In the genomic region with DNA sequence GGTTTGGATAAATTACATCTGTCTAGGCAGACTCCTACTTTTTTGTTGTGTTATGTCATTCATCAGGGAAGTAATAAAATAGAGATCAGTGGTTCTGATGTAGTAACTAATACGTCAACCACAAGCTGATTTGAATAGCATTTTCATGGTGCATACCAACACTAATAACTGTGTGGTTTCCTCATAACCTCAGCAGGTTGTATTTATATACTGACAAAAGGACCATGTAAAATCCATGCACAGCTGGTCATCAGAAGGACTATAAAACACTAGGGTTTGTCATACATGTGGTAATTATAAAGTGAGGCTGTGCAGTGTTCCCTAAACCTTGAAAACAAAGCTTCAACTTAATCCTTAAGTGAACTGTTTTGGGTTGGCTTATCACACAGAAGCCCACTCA, we compare ENCODE assay signal across 14 cellular contexts.
DNase-seq lines count a peak whose midpoint lies in the region; ATAC-seq and TF ChIP-seq lines count a peak whose summit lies in the region.
"Had no signal": no experiment of that assay in that cellular context is flagged by ENCODE, and none has a peak within 500 bp of the region (broad histone marks: within the 10 kb centered on the region; RNA-seq: fewer than 3 reads in every experiment).

No MANE protein-coding gene starts in this region.

- H3K9me3 ChIP-seq in A673 (ENCODE audit: low read depth, low read length, poor library complexity, severe bottlenecking) (no peaks in the 10 kb centered on the region), SJCRH30 (replicated peaks) (no peaks in the 10 kb centered on the region; the same call in 1 of the 2 replicates)
- H3K9me3 ChIP-seq: BE2C, ovary had no signal

- H3K4me3 ChIP-seq in A673 (ENCODE audit: low read depth, low read length, poor library complexity, severe bottlenecking) (no peak overlapping the region), GM12865 (ENCODE audit: low read depth, low read length) (no peak overlapping the region), SJCRH30 (no peak overlapping the region)
- H3K4me3 ChIP-seq: ovary had no signal

- DNase-seq in A673 (ENCODE audit: low spot score) (peak; percentile 78), GM12865 (ENCODE audit: low read depth) (peak; percentile 4), SJCRH30 (peak; percentile 59 to 87), foreskin keratinocyte (peak; percentile 22 to 63), amniotic stem cell (lab: John Stamatoyannopoulos, UW) (no peak), NCI-H2171 treated with DMSO at 0.1 percent for 48 hours (lab: John Stamatoyannopoulos, UW) (no peak)
- no peak for DNase-seq in activated CD4-positive, CD25-positive, alpha-beta regulatory T cell treated with anti-CD3 and anti-CD28 coated beads, Interleukin-2, amount 50 U/mL, for 72 hours
- DNase-seq in activated naive CD8-positive, alpha-beta T cell treated with anti-CD3 and anti-CD28 coated beads, Interleukin-2, amount 50 U/mL, for 24 hours = no peak
- DNase-seq: BE2C, GF-D8, left ventricle myocardium superior, NCI-H446, ovary, WERI-Rb-1 had no signal

- H3K27ac ChIP-seq in A673 (ENCODE audit: low read depth, low read length, poor library complexity, severe bottlenecking) (peak overlapping the region; percentile 13), SJCRH30 (peak overlapping the region; percentile 72), foreskin keratinocyte (no peak overlapping the region)
- H3K27ac ChIP-seq: ovary, WERI-Rb-1 had no signal

- ATAC-seq in foreskin keratinocyte = no peak
- no peak for ATAC-seq in activated naive CD8-positive, alpha-beta T cell treated with anti-CD3 and anti-CD28 coated beads, Interleukin-2, amount 50 U/mL, for 24 hours
- ATAC-seq: left ventricle myocardium superior had no signal

- H3K27ac Mint-ChIP-seq in activated naive CD8-positive, alpha-beta T cell treated with anti-CD3 and anti-CD28 coated beads, Interleukin-2, amount 50 U/mL, for 24 hours = no peak overlapping the region

- peaks cover 14% of the 10 kb centered on the region for H3K9me3 Mint-ChIP-seq in activated naive CD8-positive, alpha-beta T cell treated with anti-CD3 and anti-CD28 coated beads, Interleukin-2, amount 50 U/mL, for 24 hours

- no peak for TF ChIP-seq CTCF in A673 (conservative IDR thresholded peaks at IDR 0.05; ENCODE audit: low read depth, low read length)
- TF ChIP-seq CTCF in GM12865 (IDR thresholded peaks at IDR 0.05; ENCODE audit: insufficient read depth, low read depth, low read length, missing control alignments) = no peak
- TF ChIP-seq CTCF in foreskin keratinocyte (conservative IDR thresholded peaks at IDR 0.05) = no peak

- peaks cover 2% of the 10 kb centered on the region for H3K27me3 Mint-ChIP-seq in activated naive CD8-positive, alpha-beta T cell treated with anti-CD3 and anti-CD28 coated beads, Interleukin-2, amount 50 U/mL, for 24 hours

- H3K36me3 ChIP-seq in A673 (ENCODE audit: insufficient read depth, low read length, poor library complexity, severe bottlenecking) = no peaks in the 10 kb centered on the region
- H3K36me3 ChIP-seq in SJCRH30 = no peaks in the 10 kb centered on the region
- H3K36me3 ChIP-seq: BE2C, ovary, WERI-Rb-1 had no signal

- no peaks in the 10 kb centered on the region for H3K4me1 Mint-ChIP-seq in activated naive CD8-positive, alpha-beta T cell treated with anti-CD3 and anti-CD28 coated beads, Interleukin-2, amount 50 U/mL, for 24 hours

- peaks cover 24% of the 10 kb centered on the region for H3K4me1 ChIP-seq in A673 (ENCODE audit: insufficient read depth, low read length, poor library complexity, severe bottlenecking)
- peaks cover 24% of the 10 kb centered on the region for H3K4me1 ChIP-seq in SJCRH30
- peaks cover 22% of the 10 kb centered on the region for H3K4me1 ChIP-seq in foreskin keratinocyte
- H3K4me1 ChIP-seq: BE2C had no signal

- intact Hi-C loops in A673 (cut with micrococcal nuclease; ENCODE audit: unreplicated experiment) = no loop called here

- POLR2A ChIA-PET in A673 (lab: Charles Lee; ENCODE audit: low non-redundant PET) = no interaction called here

- no peak overlapping the region for H3K4me3 Mint-ChIP-seq in activated naive CD8-positive, alpha-beta T cell treated with anti-CD3 and anti-CD28 coated beads, Interleukin-2, amount 50 U/mL, for 24 hours

- no TSS peak for BruUV-seq in A673 (replicated peaks; lab: Mats Ljungman, UMichigan)

- no peaks in the 10 kb centered on the region for H3K36me3 Mint-ChIP-seq in activated naive CD8-positive, alpha-beta T cell treated with anti-CD3 and anti-CD28 coated beads, Interleukin-2, amount 50 U/mL, for 24 hours (ENCODE audit: low read depth)

- H3K27me3 ChIP-seq in A673 (replicated peaks; ENCODE audit: insufficient read depth, low read depth, low read length, poor library complexity) (no peaks in the 10 kb centered on the region), SJCRH30 (no peaks in the 10 kb centered on the region), foreskin keratinocyte (no peaks in the 10 kb centered on the region)
- H3K27me3 ChIP-seq: BE2C, ovary had no signal

- CTCF ChIA-PET in A673 (lab: Charles Lee) = interaction anchor here (0.5 kb wide), 1 partner anchor 19 kb away, joined by 3 read pairs; no protein-coding TSS in a partner anchor

Comparison
In these comparisons a context has a peak if more than half of its experiments do, and no peak if none do; other contexts are left out.
1. DNase-seq: peak in A673 (single experiment), GM12865 (single experiment), SJCRH30 (2 of 2) and foreskin keratinocyte (2 of 2); none in amniotic stem cell (single experiment), activated CD4-positive, CD25-positive, alpha-beta regulatory T cell treated with anti-CD3 and anti-CD28 coated beads, Interleukin-2, amount 50 U/mL, for 72 hours (single experiment), activated naive CD8-positive, alpha-beta T cell treated with anti-CD3 and anti-CD28 coated beads, Interleukin-2, amount 50 U/mL, for 24 hours (single experiment) and NCI-H2171 treated with DMSO at 0.1 percent for 48 hours (single experiment).